1 cellular context compared by ENCODE assay signal in the genomic region with DNA sequence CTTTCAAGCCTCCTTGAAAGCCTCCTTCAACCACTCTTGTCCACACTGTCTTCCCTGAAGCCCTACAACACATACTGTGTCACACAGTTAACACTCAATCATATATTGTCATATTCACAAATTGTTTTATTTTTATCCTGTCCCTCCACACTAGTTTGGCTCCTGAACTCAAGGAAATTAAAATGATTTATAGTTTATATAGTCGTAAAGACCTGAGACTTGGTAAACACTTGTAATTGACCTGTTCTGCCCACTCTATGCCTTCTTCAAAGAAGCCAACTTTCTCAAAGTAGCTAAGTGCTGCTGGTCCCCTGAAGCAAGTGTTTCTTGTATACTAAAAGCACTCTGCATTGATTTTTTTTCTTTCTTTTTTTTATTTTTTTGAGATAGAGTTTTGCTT.
TF ChIP-seq lines count a peak whose summit lies in the region.

No MANE protein-coding gene starts in this region.

TF ChIP-seq in IMR-90, 13 proteins besides CTCF, POLR2A, EP300 and RAD21:
- TF ChIP-seq, protein P1, sequence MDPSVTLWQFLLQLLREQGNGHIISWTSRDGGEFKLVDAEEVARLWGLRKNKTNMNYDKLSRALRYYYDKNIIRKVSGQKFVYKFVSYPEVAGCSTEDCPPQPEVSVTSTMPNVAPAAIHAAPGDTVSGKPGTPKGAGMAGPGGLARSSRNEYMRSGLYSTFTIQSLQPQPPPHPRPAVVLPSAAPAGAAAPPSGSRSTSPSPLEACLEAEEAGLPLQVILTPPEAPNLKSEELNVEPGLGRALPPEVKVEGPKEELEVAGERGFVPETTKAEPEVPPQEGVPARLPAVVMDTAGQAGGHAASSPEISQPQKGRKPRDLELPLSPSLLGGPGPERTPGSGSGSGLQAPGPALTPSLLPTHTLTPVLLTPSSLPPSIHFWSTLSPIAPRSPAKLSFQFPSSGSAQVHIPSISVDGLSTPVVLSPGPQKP (IDR thresholded peaks at IDR 0.05; ENCODE audit: borderline replicate concordance, low read depth, low read length) = no peak
- no peak for TF ChIP-seq FOS (IDR thresholded peaks at IDR 0.05; ENCODE audit: low read depth, low read length)
- no peak for TF ChIP-seq USF2 (IDR thresholded peaks at IDR 0.05; ENCODE audit: low read depth, low read length)
- no peak for TF ChIP-seq BHLHE40 (IDR thresholded peaks at IDR 0.05; ENCODE audit: low read depth, low read length)
- no peak for TF ChIP-seq NFE2L2 (IDR thresholded peaks at IDR 0.05; ENCODE audit: low read depth, low read length)
